8 cellular contexts compared by ENCODE assay signal in genomic region chr9:127903557-127904475, GRCh38. TPM values are rescaled to one million over a fixed set of nuclear protein-coding genes. Genes with fewer than 3 reads are reported as not detected.
A peak's percentile ranks its signal among the peaks of the same experiment; 100 is the strongest.
DNase-seq lines count a peak whose midpoint lies in the region; ATAC-seq, FAIRE-seq and TF ChIP-seq lines count a peak whose summit lies in the region.

No MANE protein-coding gene starts in this region.

- H3K36me3 Mint-ChIP-seq in immature natural killer cell, result peaks cover 0 to 3% (median 0%) of the 10 kb centered on the region in 3 donors

- H3K27me3 Mint-ChIP-seq in immature natural killer cell (ENCODE audit: low read depth in 3 of 3), result peaks cover 23 to 27% (median 27%) of the 10 kb centered on the region in 3 donors

- peak overlapping the region; percentile 92 to 100 (median 94) for H3K4me3 Mint-ChIP-seq in immature natural killer cell

- no peak for DNase-seq in GM12892 (ENCODE audit: insufficient read length)
- peak; percentile 53 for DNase-seq in NOMO-1 treated with dmso at 0.1 percent for 144 hours (lab: John Stamatoyannopoulos, UW; ENCODE audit: unreplicated experiment)
- peak; percentile 88 for DNase-seq in activated effector memory CD4-positive, alpha-beta T cell treated with anti-CD3 and anti-CD28 coated beads, Interleukin-2, amount 50 U/mL, for 16 hours
- peak; percentile 70 to 75 (median 72) for DNase-seq in immature natural killer cell
- DNase-seq in stimulated activated CD4-positive, alpha-beta T cell treated with anti-CD3 and anti-CD28 coated beads, Interleukin-4, amount 100 ng/mL, for 24 hours, result peak; percentile 80
- no peak for DNase-seq in SHP77 (lab: John Stamatoyannopoulos, UW)
- no peak for DNase-seq in NCI-H526 treated with DMSO at 0.1 percent for 48 hours (lab: John Stamatoyannopoulos, UW)

- ATAC-seq in HG02884 (IDR thresholded peaks at IDR 0.05; ENCODE audit: unreplicated experiment), result no peak

- no peaks in the 10 kb centered on the region for H3K9me3 Mint-ChIP-seq in immature natural killer cell

- FAIRE-seq in GM12892 (lab: Jason Lieb, UNC), result peak; percentile 87

- H3K27ac Mint-ChIP-seq in immature natural killer cell, result peak overlapping the region; percentile 99 to 100 (median 100)

- H3K4me1 Mint-ChIP-seq in immature natural killer cell, result peaks cover 62 to 63% of the 10 kb centered on the region in 2 donors

- TF ChIP-seq POLR2A in GM12892 (IDR thresholded peaks at IDR 0.05; ENCODE audit: low read depth, low read length), result no peak; the same call in 1 of the 2 replicates

RNA-seq across cellular contexts. Expression of gene ST6GALNAC6, which starts 4.4 kb away (rescaled TPM):
- polyA plus RNA-seq in GM12892 (2012; ENCODE audit: missing spikeins), result 25.3 TPM
- 10 to 100 TPM; 84.0 to 97.8 (median 94.1) TPM for polyA plus RNA-seq in immature natural killer cell

RNA-seq across cellular contexts. Expression of gene ST6GALNAC4, which starts 13.0 kb away (rescaled TPM):
- polyA plus RNA-seq in GM12892 (2012; ENCODE audit: missing spikeins), result 17.0 TPM
- 10 to 100 TPM in 1 of 3 donors, 1 to 10 TPM in 2; 8.7 to 20.1 (median 9.1) TPM for polyA plus RNA-seq in immature natural killer cell

RNA-seq across cellular contexts. Expression of gene AK1, which starts 26.3 kb away (rescaled TPM):
- polyA plus RNA-seq in GM12892 (2012; ENCODE audit: missing spikeins), result 10.7 TPM
- 1 to 10 TPM in 1 of 3 donors, under 1 TPM in 1, not detected in 1; 0.12 to 1.0 TPM for polyA plus RNA-seq in immature natural killer cell

RNA-seq across cellular contexts. Expression of gene PIP5KL1, which starts 26.8 kb away (rescaled TPM):
- polyA plus RNA-seq in GM12892 (2012; ENCODE audit: missing spikeins), result 0.36 TPM
- under 1 TPM in 2 of 3 donors, not detected in 1; 0.14 to 0.18 TPM for polyA plus RNA-seq in immature natural killer cell

RNA-seq across cellular contexts. Expression of gene DPM2, which starts 33.8 kb away (rescaled TPM):
- 26.4 TPM for polyA plus RNA-seq in GM12892 (2012; ENCODE audit: missing spikeins)
- 10 to 100 TPM; 48.0 to 79.7 (median 59.8) TPM for polyA plus RNA-seq in immature natural killer cell

Comparison
In these comparisons a context has a peak if more than half of its experiments do, and no peak if none do; other contexts are left out.
1. DNase-seq: peak in NOMO-1 treated with dmso at 0.1 percent for 144 hours (single experiment), activated effector memory CD4-positive, alpha-beta T cell treated with anti-CD3 and anti-CD28 coated beads, Interleukin-2, amount 50 U/mL, for 16 hours (single experiment), immature natural killer cell (3 of 3) and stimulated activated CD4-positive, alpha-beta T cell treated with anti-CD3 and anti-CD28 coated beads, Interleukin-4, amount 100 ng/mL, for 24 hours (single experiment); none in GM12892 (single experiment), SHP77 (0 of 2) and NCI-H526 treated with DMSO at 0.1 percent for 48 hours (single experiment).